Comparison of ENCODE assay signal across 21 cellular contexts in genomic region chr3:152260529-152260928, GRCh38. TPM values are rescaled to one million over a fixed set of nuclear protein-coding genes. Genes with fewer than 3 reads are reported as not detected.
DNase-seq lines count a peak whose midpoint lies in the region; TF ChIP-seq lines count a peak whose summit lies in the region.
"Had no signal": no experiment of that assay in that cellular context is flagged by ENCODE, and none has a peak within 500 bp of the region (broad histone marks: within the 10 kb centered on the region; RNA-seq: fewer than 3 reads in every experiment).

No MANE protein-coding gene starts in this region.

- CTCF ChIA-PET in PC-9 (lab: Charles Lee): no interaction called here

- POLR2A ChIA-PET in PC-9 (lab: Charles Lee; ENCODE audit: unreplicated experiment): interaction anchor here (0.5 kb wide), 1 partner anchor 491 kb away, joined by 11 read pairs; no protein-coding TSS in a partner anchor

- no TSS peak for BruUV-seq in PC-9 (replicated peaks; lab: Mats Ljungman, UMichigan)

- no peaks in the 10 kb centered on the region for H4K20me1 ChIP-seq in PC-9 (ENCODE audit: insufficient read depth)
- H4K20me1 ChIP-seq: BLaER1 treated with 17β-estradiol and CSF1 and Interleukin-3, amounts not matched to agents 10 nM and 100 nM had no signal

- no peaks in the 10 kb centered on the region for H3K9me3 ChIP-seq in sigmoid colon
- no peaks in the 10 kb centered on the region for H3K9me3 ChIP-seq in PC-9 (ENCODE audit: insufficient read depth, low read depth)
- H3K9me3 ChIP-seq: breast epithelium had no signal

- peak overlapping the region; percentile 31 for H3K4me3 Mint-ChIP-seq in activated naive CD4-positive, alpha-beta T cell treated with anti-CD3 and anti-CD28 coated beads, Interleukin-2, amount 50 U/mL, for 24 hours
- H3K4me3 Mint-ChIP-seq in activated naive CD8-positive, alpha-beta T cell treated with anti-CD3 and anti-CD28 coated beads for 36 hours: no peak overlapping the region
- H3K4me3 Mint-ChIP-seq: GM23338; HFFc6; T-helper 1 cell treated with Interleukin-12 subunit alpha and Interleukin-12 subunit beta and Interleukin-4 antibody, amounts not matched to agents 30 μg/mL and 1 μg/mL, for 36 hours had no signal

- H3K27ac Mint-ChIP-seq in activated naive CD4-positive, alpha-beta T cell treated with anti-CD3 and anti-CD28 coated beads, Interleukin-2, amount 50 U/mL, for 24 hours: peak overlapping the region; percentile 95
- H3K27ac Mint-ChIP-seq in activated naive CD8-positive, alpha-beta T cell treated with anti-CD3 and anti-CD28 coated beads for 36 hours: peak overlapping the region; percentile 69
- H3K27ac Mint-ChIP-seq: GM23338; T-helper 1 cell treated with Interleukin-12 subunit alpha and Interleukin-12 subunit beta and Interleukin-4 antibody, amounts not matched to agents 30 μg/mL and 1 μg/mL, for 36 hours had no signal

- no peak for TF ChIP-seq EP300 in sigmoid colon (IDR thresholded peaks at IDR 0.05)

- no peak for DNase-seq in activated naive CD4-positive, alpha-beta T cell (lab: John Stamatoyannopoulos, UW)
- DNase-seq in HL-60 (ENCODE audit: low read depth in 1 of 2, low spot score in 1 of 2) (no peak), sigmoid colon (no peak), PC-9 (no peak), foreskin melanocyte (no peak), HT-29 (ENCODE audit: low spot score) (no peak)
- DNase-seq in activated naive CD8-positive, alpha-beta T cell treated with anti-CD3 and anti-CD28 coated beads for 36 hours: no peak
- DNase-seq: activated effector memory CD4-positive, alpha-beta T cell treated with Interleukin-2 at 50 U/mL for 16 hours; amygdala; effector CD4-positive, alpha-beta T cell; head of caudate nucleus; HFFc6; NCI-H1694 had no signal

- no peak overlapping the region for H3K4me3 ChIP-seq in HL-60 (replicated peaks; ENCODE audit: insufficient read depth, low read length)
- no peak overlapping the region for H3K4me3 ChIP-seq in sigmoid colon
- no peak overlapping the region for H3K4me3 ChIP-seq in PC-9
- H3K4me3 ChIP-seq: BLaER1 treated with 17β-estradiol and CSF1 and Interleukin-3, amounts not matched to agents 10 nM and 100 nM; breast epithelium; GM23338; lung; SK-N-MC had no signal

- H3K27me3 ChIP-seq in HL-60 (ENCODE audit: insufficient read depth, poor library complexity, severe bottlenecking) (no peaks in the 10 kb centered on the region), sigmoid colon (no peaks in the 10 kb centered on the region), PC-9 (ENCODE audit: insufficient read depth, low read depth) (no peaks in the 10 kb centered on the region)
- H3K27me3 ChIP-seq: BLaER1 treated with 17β-estradiol and CSF1 and Interleukin-3, amounts not matched to agents 10 nM and 100 nM; breast epithelium had no signal

- 91 to 98% methylated on average over 1 of the region's 1 CpG for WGBS in sigmoid colon, 2 donors

- peaks cover 91% of the 10 kb centered on the region for H3K4me1 Mint-ChIP-seq in activated naive CD4-positive, alpha-beta T cell treated with anti-CD3 and anti-CD28 coated beads, Interleukin-2, amount 50 U/mL, for 24 hours
- peaks cover 75% of the 10 kb centered on the region for H3K4me1 Mint-ChIP-seq in activated naive CD8-positive, alpha-beta T cell treated with anti-CD3 and anti-CD28 coated beads for 36 hours
- H3K4me1 Mint-ChIP-seq: GM23338 had no signal

- no peaks in the 10 kb centered on the region for H3K9me3 Mint-ChIP-seq in activated naive CD4-positive, alpha-beta T cell treated with anti-CD3 and anti-CD28 coated beads, Interleukin-2, amount 50 U/mL, for 24 hours
- no peaks in the 10 kb centered on the region for H3K9me3 Mint-ChIP-seq in activated naive CD8-positive, alpha-beta T cell treated with anti-CD3 and anti-CD28 coated beads for 36 hours
- H3K9me3 Mint-ChIP-seq: GM23338; HFFc6; T-helper 1 cell treated with Interleukin-12 subunit alpha and Interleukin-12 subunit beta and Interleukin-4 antibody, amounts not matched to agents 30 μg/mL and 1 μg/mL, for 36 hours had no signal

- H2AFZ ChIP-seq in PC-9: no peak overlapping the region
- H2AFZ ChIP-seq: parathyroid adenoma had no signal

- no peak overlapping the region for H3K4me2 ChIP-seq in PC-9
- H3K4me2 ChIP-seq: GM23338 had no signal

- H3K27me3 Mint-ChIP-seq in activated naive CD4-positive, alpha-beta T cell treated with anti-CD3 and anti-CD28 coated beads, Interleukin-2, amount 50 U/mL, for 24 hours: no peaks in the 10 kb centered on the region
- H3K27me3 Mint-ChIP-seq in activated naive CD8-positive, alpha-beta T cell treated with anti-CD3 and anti-CD28 coated beads for 36 hours: no peaks in the 10 kb centered on the region

- peaks cover 7% of the 10 kb centered on the region for H3F3A ChIP-seq in PC-9 (ENCODE audit: insufficient read depth, low read depth)

- H3K79me2 ChIP-seq in PC-9 (ENCODE audit: low read depth): no peaks in the 10 kb centered on the region
- H3K79me2 ChIP-seq: parathyroid adenoma had no signal

- peak overlapping the region; percentile 89 for H3K27ac ChIP-seq in HL-60 (replicated peaks)
- peak overlapping the region in 3 of 4 donors; percentile 56 to 98 (median 78) for H3K27ac ChIP-seq in sigmoid colon
- H3K27ac ChIP-seq in PC-9: no peak overlapping the region
- H3K27ac ChIP-seq: BLaER1 treated with 17β-estradiol and CSF1 and Interleukin-3, amounts not matched to agents 10 nM and 100 nM; parathyroid adenoma; SK-N-MC had no signal

- H3K36me3 Mint-ChIP-seq in activated naive CD4-positive, alpha-beta T cell treated with anti-CD3 and anti-CD28 coated beads, Interleukin-2, amount 50 U/mL, for 24 hours: peaks cover 8% of the 10 kb centered on the region
- H3K36me3 Mint-ChIP-seq in activated naive CD8-positive, alpha-beta T cell treated with anti-CD3 and anti-CD28 coated beads for 36 hours: peaks cover 22% of the 10 kb centered on the region

- H3K36me3 ChIP-seq in sigmoid colon (no peaks in the 10 kb centered on the region), PC-9 (ENCODE audit: low read depth) (no peaks in the 10 kb centered on the region)
- H3K36me3 ChIP-seq: BLaER1 treated with 17β-estradiol and CSF1 and Interleukin-3, amounts not matched to agents 10 nM and 100 nM; breast epithelium had no signal

- intact Hi-C loops in sigmoid colon (cut with DNase I): no loop called here
- intact Hi-C loops in PC-9 (cut with micrococcal nuclease; ENCODE audit: unreplicated experiment): loop anchor here (10.0 kb wide), 1 partner anchor 956 kb away; no protein-coding TSS in a partner anchor

- no peak for TF ChIP-seq POLR2A in sigmoid colon (IDR thresholded peaks at IDR 0.05)

- TF ChIP-seq CTCF in HL-60 (IDR thresholded peaks at IDR 0.05; ENCODE audit: insufficient read depth, low read length) (no peak), sigmoid colon (IDR thresholded peaks at IDR 0.05) (no peak), PC-9 (conservative IDR thresholded peaks at IDR 0.05) (no peak)

- peaks cover 0 to 87% (median 61%) of the 10 kb centered on the region in 4 donors for H3K4me1 ChIP-seq in sigmoid colon
- H3K4me1 ChIP-seq in PC-9 (replicated peaks; ENCODE audit: insufficient read depth): peaks cover 26% of the 10 kb centered on the region
- H3K4me1 ChIP-seq: breast epithelium, parathyroid adenoma had no signal

- H3K9me2 ChIP-seq in PC-9 (ENCODE audit: insufficient read depth): no peaks in the 10 kb centered on the region

RNA-seq across cellular contexts. Expression of gene MBNL1, which starts 8.2 kb away (rescaled TPM):
- 100 to 1,000 TPM; 385 to 392 TPM for total RNA-seq in activated naive CD8-positive, alpha-beta T cell treated with anti-CD3 and anti-CD28 coated beads for 36 hours
- 100 to 1,000 TPM; 602 to 898 (median 756) TPM for total RNA-seq in sigmoid colon
- polyA plus RNA-seq in sigmoid colon: 10 to 100 TPM; 60.5 to 74.7 (median 67.3) TPM
- total RNA-seq in PC-9 (2021): 122 and 176 TPM in 2 replicates
- 144 and 163 TPM in 2 replicates for total RNA-seq in HT-29 (2014; rRNA removed; shearing (Covaris generic))
